In genomic region chr2:34578641-34579040, GRCh38 we compare ENCODE assay signal across 28 cellular contexts.
"Had no signal": no experiment of that assay in that cellular context is flagged by ENCODE, and none has a peak within 500 bp of the region (broad histone marks: within the 10 kb centered on the region; RNA-seq: fewer than 3 reads in every experiment).

No MANE protein-coding gene starts in this region.

- H3K4me1 ChIP-seq: adrenal gland, ascending aorta, esophagus muscularis mucosa, gastrocnemius medialis, heart right ventricle, left lung, prostate gland, right atrium auricular region, spleen had no signal

- H3K27ac Mint-ChIP-seq: activated B cell treated with CpG ODN at 0.5 μM for 24 hours; activated CD4-positive, alpha-beta T cell treated with anti-CD3 and anti-CD28 coated beads for 36 hours; activated naive CD8-positive, alpha-beta T cell; activated T-helper 2 cell treated with anti-CD3 and anti-CD28 coated beads, Interferon-gamma antibody, Interleukin-2, Interleukin-4, amounts not matched to agents 10 μg/mL and 5 μg/mL and 100 μg/mL, durations not matched to agents 14 hours and 24 hours and 36 hours; natural killer cell treated with Interleukin-12 subunit alpha and Interleukin-12 subunit beta and Interleukin-15 and Interleukin-18, amount 100 ng/mL, for 72 hours; T-helper 17 cell; type B pancreatic cell had no signal

- H3K4me1 Mint-ChIP-seq: activated B cell treated with CpG ODN at 0.5 μM for 24 hours; activated CD4-positive, alpha-beta T cell treated with anti-CD3 and anti-CD28 coated beads for 36 hours; T-helper 17 cell had no signal

- H3K9me3 Mint-ChIP-seq: type B pancreatic cell had no signal

- H3K4me3 Mint-ChIP-seq: activated B cell treated with CpG ODN at 0.5 μM for 24 hours; activated CD4-positive, alpha-beta T cell treated with anti-CD3 and anti-CD28 coated beads for 36 hours; activated naive CD8-positive, alpha-beta T cell; activated T-cell treated with anti-CD3 and anti-CD28 coated beads, Interleukin-2, amount 50 U/mL, for 4 hours; natural killer cell treated with Interleukin-12 subunit alpha and Interleukin-12 subunit beta and Interleukin-15 and Interleukin-18, amount 100 ng/mL, for 72 hours; T-helper 17 cell; type B pancreatic cell had no signal

- H3K4me3 ChIP-seq: adrenal gland, ascending aorta, esophagus muscularis mucosa, gastrocnemius medialis, heart right ventricle, left lung, ovary, prostate gland, right atrium auricular region, spleen, thoracic aorta had no signal

- H3K27me3 Mint-ChIP-seq: activated B cell treated with CpG ODN at 0.5 μM for 24 hours; activated CD4-positive, alpha-beta T cell treated with anti-CD3 and anti-CD28 coated beads for 36 hours; activated naive CD8-positive, alpha-beta T cell; natural killer cell treated with Interleukin-12 subunit alpha and Interleukin-12 subunit beta and Interleukin-15 and Interleukin-18, amount 100 ng/mL, for 72 hours; T-helper 17 cell; type B pancreatic cell had no signal

- DNase-seq: activated B cell treated with CpG ODN at 0.5 μM for 24 hours; activated CD4-positive, alpha-beta T cell treated with anti-CD3 and anti-CD28 coated beads for 36 hours; activated CD4-positive, alpha-beta T cell treated with anti-CD3 and anti-CD28 coated beads, Interleukin-2, amount 50 U/mL, for 4 hours; activated CD8-positive, alpha-beta memory T cell treated with anti-CD3 and anti-CD28 coated beads, Interleukin-2, amount 50 U/mL, for 48 hours; activated naive CD4-positive, alpha-beta T cell; activated T-cell treated with anti-CD3 and anti-CD28 coated beads, Interleukin-2, amount 50 U/mL, for 4 hours; adrenal gland; brain microvascular endothelial cell; central memory CD4-positive, alpha-beta T cell; dermis blood vessel endothelial cell; effector CD8-positive, alpha-beta T cell; gastrocnemius medialis; heart right ventricle; left lung; ovary; spleen; stimulated activated CD4-positive, alpha-beta T cell treated with anti-CD3 and anti-CD28 coated beads, Interleukin-4, amount 100 ng/mL, for 1 hour; stimulated activated naive CD4-positive, alpha-beta T cell treated with Interleukin-2 at 50 U/mL for 16 hours; T-helper 17 cell had no signal

- H3K27ac ChIP-seq: adrenal gland, ascending aorta, brain microvascular endothelial cell, esophagus muscularis mucosa, gastrocnemius medialis, heart right ventricle, left lung, ovary, prostate gland, right atrium auricular region, spleen, thoracic aorta had no signal

- H3K36me3 Mint-ChIP-seq: activated naive CD8-positive, alpha-beta T cell; natural killer cell treated with Interleukin-12 subunit alpha and Interleukin-12 subunit beta and Interleukin-15 and Interleukin-18, amount 100 ng/mL, for 72 hours; type B pancreatic cell had no signal

- H3K9me3 ChIP-seq: adrenal gland, ascending aorta, esophagus muscularis mucosa, gastrocnemius medialis, left lung, ovary, prostate gland, right atrium auricular region, thoracic aorta had no signal

- H3K36me3 ChIP-seq: adrenal gland, ascending aorta, brain microvascular endothelial cell, esophagus muscularis mucosa, gastrocnemius medialis, heart right ventricle, left lung, ovary, prostate gland, right atrium auricular region, spleen, thoracic aorta had no signal

- ATAC-seq: activated CD4-positive, alpha-beta T cell treated with anti-CD3 and anti-CD28 coated beads for 36 hours; activated T-cell treated with anti-CD3 and anti-CD28 coated beads, Interleukin-2, amount 50 U/mL, for 4 hours; gastrocnemius medialis; heart right ventricle; left lung; natural killer cell treated with Interleukin-12 subunit alpha and Interleukin-12 subunit beta and Interleukin-15 and Interleukin-18, amount 100 ng/mL, for 72 hours; T-helper 17 cell had no signal

- H3K27me3 ChIP-seq: adrenal gland, ascending aorta, brain microvascular endothelial cell, esophagus muscularis mucosa, gastrocnemius medialis, heart right ventricle, left lung, ovary, right atrium auricular region, spleen had no signal
